In the genomic region with DNA sequence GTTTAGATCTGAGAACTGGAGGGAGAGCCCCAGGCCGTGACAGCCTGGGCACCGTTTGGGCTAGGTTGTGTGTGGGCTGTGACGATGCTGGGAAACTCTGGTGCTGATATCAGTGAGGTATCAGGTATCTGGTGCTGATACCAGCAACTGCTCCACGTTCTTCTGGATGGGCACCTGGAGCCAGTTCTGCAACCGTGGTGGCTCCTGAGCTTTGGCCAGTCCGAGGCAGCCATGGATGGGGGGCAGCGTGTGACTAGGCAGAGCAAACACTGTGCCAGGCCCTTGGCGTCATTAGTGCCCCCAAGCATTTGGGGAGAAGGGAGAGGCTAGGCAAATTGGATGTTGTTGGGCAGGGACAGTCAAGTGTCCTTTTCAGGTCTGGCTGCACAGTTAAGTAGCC, we compare ENCODE assay signal across 8 cellular contexts. TPM values are rescaled to one million over a fixed set of nuclear protein-coding genes. Genes with fewer than 3 reads are reported as not detected.
DNase-seq lines count a peak whose midpoint lies in the region; TF ChIP-seq lines count a peak whose summit lies in the region.

No MANE protein-coding gene starts in this region.

- peak overlapping the region; percentile 38 for H3K27ac ChIP-seq in layer of hippocampus (ENCODE audit: low read depth, low read length)
- peak overlapping the region; percentile 74 to 80 for H3K27ac ChIP-seq in tibial artery

- peaks cover 5% of the 10 kb centered on the region for H3K36me3 Mint-ChIP-seq in activated naive CD8-positive, alpha-beta T cell treated with anti-CD3 and anti-CD28 coated beads for 36 hours

- H3K27me3 Mint-ChIP-seq in activated naive CD8-positive, alpha-beta T cell treated with anti-CD3 and anti-CD28 coated beads for 36 hours = no peaks in the 10 kb centered on the region

- peaks cover 20% of the 10 kb centered on the region for H3K4me1 Mint-ChIP-seq in activated naive CD8-positive, alpha-beta T cell treated with anti-CD3 and anti-CD28 coated beads for 36 hours

- H3K9me3 ChIP-seq in tibial artery = peaks cover 0 to 13% (median 4%) of the 10 kb centered on the region in 3 donors

- intact Hi-C loops in tibial artery (cut with DNase I; ENCODE audit: low total_unique reads) = loop anchor here (5.0 kb wide), 1 partner anchor 57 kb away; a partner anchor contains a TSS

- H3K4me3 Mint-ChIP-seq in activated naive CD8-positive, alpha-beta T cell treated with anti-CD3 and anti-CD28 coated beads for 36 hours = peak overlapping the region; percentile 86

- H3K4me1 ChIP-seq in tibial artery = peaks cover 4 to 27% (median 22%) of the 10 kb centered on the region in 4 donors

- peaks cover 14% of the 10 kb centered on the region for H3K9me3 Mint-ChIP-seq in activated naive CD8-positive, alpha-beta T cell treated with anti-CD3 and anti-CD28 coated beads for 36 hours

- H3K27me3 ChIP-seq in layer of hippocampus (ENCODE audit: control insufficient read depth, insufficient read depth, low read length) = no peaks in the 10 kb centered on the region
- H3K27me3 ChIP-seq in tibial artery = no peaks in the 10 kb centered on the region

- H3K36me3 ChIP-seq in tibial artery = peaks cover 0 to 12% (median 6%) of the 10 kb centered on the region in 3 donors

- peak overlapping the region; percentile 63 to 67 for H3K4me3 ChIP-seq in tibial artery

- H3K27ac Mint-ChIP-seq in activated naive CD8-positive, alpha-beta T cell treated with anti-CD3 and anti-CD28 coated beads for 36 hours = peak overlapping the region; percentile 68

- DNase-seq in activated T-cell treated with anti-CD3 and anti-CD28 coated beads for 24 hours (ENCODE audit: low read depth) (peak; percentile 14), tibial artery (no peak), H4 (ENCODE audit: low spot score) (no peak), NOMO-1 treated with dmso at 0.1 percent for 144 hours (lab: John Stamatoyannopoulos, UW; ENCODE audit: unreplicated experiment) (no peak), HUDEP-2 (lab: John Stamatoyannopoulos, UW; ENCODE audit: unreplicated experiment in 76 of 76) (no peak)
- no peak for DNase-seq in activated T-cell treated with anti-CD3 and anti-CD28 coated beads, Interleukin-2, amount 50 U/mL, for 48 hours
- no peak for DNase-seq in activated naive CD8-positive, alpha-beta T cell treated with anti-CD3 and anti-CD28 coated beads for 36 hours

- TF ChIP-seq CTCF in tibial artery (IDR thresholded peaks at IDR 0.05) = no peak

RNA-seq across cellular contexts. Expression of a gene that starts 57.9 kb away (rescaled TPM):
- total RNA-seq in activated naive CD8-positive, alpha-beta T cell treated with anti-CD3 and anti-CD28 coated beads for 36 hours = under 1 TPM; 0.21 to 0.22 TPM
- 1.1 and 3.0 TPM in 2 replicates for total RNA-seq in H4 (2014; rRNA removed; shearing (Covaris generic))
